9 cellular contexts compared by ENCODE assay signal in the genomic region with DNA sequence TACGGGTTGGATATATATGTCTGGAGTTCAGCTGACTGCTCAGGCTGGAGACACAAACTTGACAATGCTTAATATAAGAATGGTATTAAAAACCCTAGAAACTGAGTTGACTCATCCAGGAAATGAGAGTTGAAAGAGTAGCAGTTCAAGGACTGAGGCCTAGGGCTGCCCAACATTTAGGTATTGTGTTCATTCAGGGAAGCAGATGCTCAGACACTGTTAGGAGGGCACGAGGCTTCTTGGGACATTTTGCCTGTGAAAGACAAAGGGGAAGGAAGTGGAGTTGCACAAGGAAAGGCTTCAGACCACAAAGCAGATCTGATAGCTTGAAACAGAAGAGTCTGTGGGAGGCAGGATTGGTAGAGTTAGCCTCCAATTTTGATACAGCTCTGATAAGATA. TPM values are rescaled to one million over a fixed set of nuclear protein-coding genes. Genes with fewer than 3 reads are reported as not detected.
DNase-seq lines count a peak whose midpoint lies in the region; ATAC-seq and TF ChIP-seq lines count a peak whose summit lies in the region.
"Had no signal": no experiment of that assay in that cellular context is flagged by ENCODE, and none has a peak within 500 bp of the region (broad histone marks: within the 10 kb centered on the region; RNA-seq: fewer than 3 reads in every experiment).

No MANE protein-coding gene starts in this region.

- TF ChIP-seq CTCF in PC-3 (conservative IDR thresholded peaks at IDR 0.05; ENCODE audit: low read depth, low read length): no peak

- no peak overlapping the region for H3K9ac ChIP-seq in PC-3 (ENCODE audit: low read length)
- H3K9ac ChIP-seq: KMS-11 had no signal

- no peak overlapping the region for H2AFZ ChIP-seq in PC-3 (ENCODE audit: low read length)

- ATAC-seq in GM18873 (IDR thresholded peaks at IDR 0.05; ENCODE audit: low FRiP score, unreplicated experiment) (peak; percentile 73), HG02798 (IDR thresholded peaks at IDR 0.05; ENCODE audit: poor library complexity, unreplicated experiment) (peak; percentile 48), PC-3 (peak; percentile 46), GM19328 (IDR thresholded peaks at IDR 0.05; ENCODE audit: unreplicated experiment) (no peak)

- no peaks in the 10 kb centered on the region for H3K36me3 ChIP-seq in PC-3 (ENCODE audit: low read depth, low read length)

- no peaks in the 10 kb centered on the region for H3K27me3 ChIP-seq in PC-3 (ENCODE audit: low read length)

- H4K20me1 ChIP-seq in PC-3 (ENCODE audit: low read length): no peaks in the 10 kb centered on the region

- H3K79me2 ChIP-seq in PC-3 (ENCODE audit: low read length): no peaks in the 10 kb centered on the region

- CTCF ChIA-PET in PC-3 (lab: Charles Lee): no interaction called here

- H3K4me1 ChIP-seq in PC-3 (ENCODE audit: insufficient read depth, low read length): peaks cover 7% of the 10 kb centered on the region; the same call in 1 of the 2 replicates

- intact Hi-C loops in PC-3 (cut with micrococcal nuclease): no loop called here

- H3K9me3 ChIP-seq in PC-3 (ENCODE audit: low read length): no peaks in the 10 kb centered on the region

- no peak overlapping the region for H3K4me2 ChIP-seq in PC-3 (ENCODE audit: low read length)
- H3K4me2 ChIP-seq: KMS-11 had no signal

- POLR2A ChIA-PET in PC-3 (lab: Charles Lee; ENCODE audit: unreplicated experiment): no interaction called here

- no peaks in the 10 kb centered on the region for H3F3A ChIP-seq in PC-3 (ENCODE audit: low read length, unreplicated experiment)

- no peak overlapping the region for H3K27ac ChIP-seq in PC-3 (ENCODE audit: low read length)
- H3K27ac ChIP-seq: KMS-11 had no signal

- no peak overlapping the region for H3K4me3 ChIP-seq in PC-3 (ENCODE audit: low read length)

- H3K9me2 ChIP-seq in PC-3 (replicated peaks; ENCODE audit: low read length): no peaks in the 10 kb centered on the region

- no TSS peak for BruUV-seq in PC-3 (replicated peaks; lab: Mats Ljungman, UMichigan)

- DNase-seq in PC-3 (peak; percentile 30), left kidney (ENCODE audit: low read depth, low spot score) (peak; percentile 4), NCI-H1105 (lab: John Stamatoyannopoulos, UW) (no peak), NCI-H2029 (lab: John Stamatoyannopoulos, UW) (no peak)
- DNase-seq in activated T-cell treated with anti-CD3 and anti-CD28 coated beads, Interleukin-2, amount 50 U/mL, for 1 hour: no peak

RNA-seq across cellular contexts. Expression of a gene that starts 52.0 kb away (rescaled TPM):
- 4.1 and 4.2 TPM in 2 replicates for total RNA-seq in PC-3 (2014; rRNA removed)

Comparison
In these comparisons a context has a peak if more than half of its experiments do, and no peak if none do; other contexts are left out.
1. DNase-seq: peak in PC-3 (single experiment) and left kidney (single experiment); none in NCI-H1105 (single experiment), activated T-cell treated with anti-CD3 and anti-CD28 coated beads, Interleukin-2, amount 50 U/mL, for 1 hour (single experiment) and NCI-H2029 (single experiment).